Comparison of ENCODE assay signal across 1 cellular context in genomic region chr18:23205980-23206379, GRCh38.
TF ChIP-seq lines count a peak whose summit lies in the region.

No MANE protein-coding gene starts in this region.

TF ChIP-seq in H1, 55 proteins besides CTCF, POLR2A, EP300 and RAD21:
- TF ChIP-seq ZNF274 (IDR thresholded peaks at IDR 0.05; ENCODE audit: borderline replicate concordance, extremely low read depth, low read length) (no peak), PHF8 (conservative IDR thresholded peaks at IDR 0.05; ENCODE audit: low read depth, low read length) (no peak), SAP30 (IDR thresholded peaks at IDR 0.05; ENCODE audit: insufficient read depth, insufficient replicate concordance, low read length) (no peak), GTF2F1 (IDR thresholded peaks at IDR 0.05; ENCODE audit: borderline replicate concordance, low read depth, low read length) (no peak), POU5F1 (IDR thresholded peaks at IDR 0.05; ENCODE audit: low read depth, low read length) (no peak), RFX5 (IDR thresholded peaks at IDR 0.05; ENCODE audit: borderline replicate concordance, low read depth, low read length) (no peak), CHD7 (IDR thresholded peaks at IDR 0.05; ENCODE audit: insufficient replicate concordance, low read length) (no peak), RBBP5 (IDR thresholded peaks at IDR 0.05; ENCODE audit: borderline replicate concordance, low read depth, low read length) (no peak), SP4 (IDR thresholded peaks at IDR 0.05; ENCODE audit: low read length) (no peak), HDAC6 (IDR thresholded peaks at IDR 0.05; ENCODE audit: low read depth, low read length) (no peak), BACH1 (IDR thresholded peaks at IDR 0.05; ENCODE audit: low read length) (no peak), CEBPB (IDR thresholded peaks at IDR 0.05; ENCODE audit: low read depth, low read length) (no peak)
- TF ChIP-seq, protein P1, sequence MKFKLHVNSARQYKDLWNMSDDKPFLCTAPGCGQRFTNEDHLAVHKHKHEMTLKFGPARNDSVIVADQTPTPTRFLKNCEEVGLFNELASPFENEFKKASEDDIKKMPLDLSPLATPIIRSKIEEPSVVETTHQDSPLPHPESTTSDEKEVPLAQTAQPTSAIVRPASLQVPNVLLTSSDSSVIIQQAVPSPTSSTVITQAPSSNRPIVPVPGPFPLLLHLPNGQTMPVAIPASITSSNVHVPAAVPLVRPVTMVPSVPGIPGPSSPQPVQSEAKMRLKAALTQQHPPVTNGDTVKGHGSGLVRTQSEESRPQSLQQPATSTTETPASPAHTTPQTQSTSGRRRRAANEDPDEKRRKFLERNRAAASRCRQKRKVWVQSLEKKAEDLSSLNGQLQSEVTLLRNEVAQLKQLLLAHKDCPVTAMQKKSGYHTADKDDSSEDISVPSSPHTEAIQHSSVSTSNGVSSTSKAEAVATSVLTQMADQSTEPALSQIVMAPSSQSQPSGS (IDR thresholded peaks at IDR 0.05; ENCODE audit: low read length), result no peak
- TF ChIP-seq, protein P2, sequence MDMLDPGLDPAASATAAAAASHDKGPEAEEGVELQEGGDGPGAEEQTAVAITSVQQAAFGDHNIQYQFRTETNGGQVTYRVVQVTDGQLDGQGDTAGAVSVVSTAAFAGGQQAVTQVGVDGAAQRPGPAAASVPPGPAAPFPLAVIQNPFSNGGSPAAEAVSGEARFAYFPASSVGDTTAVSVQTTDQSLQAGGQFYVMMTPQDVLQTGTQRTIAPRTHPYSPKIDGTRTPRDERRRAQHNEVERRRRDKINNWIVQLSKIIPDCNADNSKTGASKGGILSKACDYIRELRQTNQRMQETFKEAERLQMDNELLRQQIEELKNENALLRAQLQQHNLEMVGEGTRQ (IDR thresholded peaks at IDR 0.05; ENCODE audit: low read length), result no peak
